ENCODE assay signal across 15 cellular contexts in the genomic region with DNA sequence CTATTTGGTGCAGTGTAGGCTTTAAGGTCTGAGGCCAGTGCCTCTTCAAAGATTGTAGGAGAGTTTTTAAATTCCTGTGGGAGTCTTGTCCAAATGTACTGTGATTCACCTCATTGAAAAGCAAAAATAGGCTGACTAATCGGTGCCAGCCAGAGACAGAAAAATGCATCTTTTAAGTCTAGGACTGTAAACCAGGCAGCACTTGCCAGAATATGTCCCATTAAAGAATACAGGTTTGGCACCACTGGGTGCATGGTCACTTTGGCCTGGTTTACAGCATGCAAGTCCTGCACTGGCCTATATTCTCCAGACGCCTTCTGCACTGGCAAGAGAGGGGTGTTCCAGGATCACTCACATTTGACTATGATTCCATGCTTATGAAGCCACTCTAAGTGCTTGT. TPM values are rescaled to one million over a fixed set of nuclear protein-coding genes. Genes with fewer than 3 reads are reported as not detected.
DNase-seq lines count a peak whose midpoint lies in the region; ATAC-seq and TF ChIP-seq lines count a peak whose summit lies in the region.
"Had no signal": no experiment of that assay in that cellular context is flagged by ENCODE, and none has a peak within 500 bp of the region (broad histone marks: within the 10 kb centered on the region; RNA-seq: fewer than 3 reads in every experiment).

No MANE protein-coding gene starts in this region.

- peak overlapping the region; percentile 100; the same call in 1 of the 2 replicates for H3K27ac ChIP-seq in WERI-Rb-1
- H3K27ac ChIP-seq: heart left ventricle had no signal

- H3K4me3 ChIP-seq in WERI-Rb-1 (ENCODE audit: low read depth, low read length) (no peak overlapping the region), foreskin fibroblast (ENCODE audit: low read depth in 1 of 2, low read length in 2 of 2) (no peak overlapping the region)
- H3K4me3 ChIP-seq: heart left ventricle had no signal

- no peaks in the 10 kb centered on the region for H3K36me3 ChIP-seq in WERI-Rb-1
- H3K36me3 ChIP-seq: heart left ventricle had no signal

- H3K4me3 Mint-ChIP-seq in activated CD8-positive, alpha-beta T cell treated with anti-CD3 and anti-CD28 coated beads, Interleukin-2, amount 10 ng/mL, durations not matched to agents 7 days and 5 days: no peak overlapping the region
- no peak overlapping the region for H3K4me3 Mint-ChIP-seq in natural killer cell
- H3K4me3 Mint-ChIP-seq: activated CD8-positive, alpha-beta T cell treated with anti-CD3 and anti-CD28 coated beads for 36 hours; CD4-positive, CD25-positive, alpha-beta regulatory T cell had no signal

- no peaks in the 10 kb centered on the region for H3K9me3 ChIP-seq in WERI-Rb-1 (ENCODE audit: severe bottlenecking)
- H3K9me3 ChIP-seq: heart left ventricle had no signal

- H3K9me3 Mint-ChIP-seq in activated CD8-positive, alpha-beta T cell treated with anti-CD3 and anti-CD28 coated beads, Interleukin-2, amount 10 ng/mL, durations not matched to agents 7 days and 5 days (ENCODE audit: insufficient read depth): no peaks in the 10 kb centered on the region
- no peaks in the 10 kb centered on the region for H3K9me3 Mint-ChIP-seq in natural killer cell
- H3K9me3 Mint-ChIP-seq: activated CD8-positive, alpha-beta T cell treated with anti-CD3 and anti-CD28 coated beads for 36 hours had no signal

- H3K27me3 Mint-ChIP-seq in activated CD8-positive, alpha-beta T cell treated with anti-CD3 and anti-CD28 coated beads, Interleukin-2, amount 10 ng/mL, durations not matched to agents 7 days and 5 days (ENCODE audit: low read depth): no peaks in the 10 kb centered on the region
- peaks cover 4 to 14% of the 10 kb centered on the region in 2 donors for H3K27me3 Mint-ChIP-seq in natural killer cell (ENCODE audit: low read depth in 2 of 2)
- H3K27me3 Mint-ChIP-seq: activated CD8-positive, alpha-beta T cell treated with anti-CD3 and anti-CD28 coated beads for 36 hours had no signal

- TF ChIP-seq CTCF in WERI-Rb-1 (IDR thresholded peaks at IDR 0.05; ENCODE audit: low read depth, low read length) (no peak), foreskin fibroblast (IDR thresholded peaks at IDR 0.05; ENCODE audit: low read depth, low read length) (no peak), natural killer cell (IDR thresholded peaks at IDR 0.05) (no peak)

- no peak overlapping the region for H3K27ac Mint-ChIP-seq in activated CD8-positive, alpha-beta T cell treated with anti-CD3 and anti-CD28 coated beads, Interleukin-2, amount 10 ng/mL, durations not matched to agents 7 days and 5 days
- no peak overlapping the region for H3K27ac Mint-ChIP-seq in natural killer cell
- H3K27ac Mint-ChIP-seq: activated CD8-positive, alpha-beta T cell treated with anti-CD3 and anti-CD28 coated beads for 36 hours; CD4-positive, CD25-positive, alpha-beta regulatory T cell had no signal

- DNase-seq in GM04504 (ENCODE audit: low read depth): peak; percentile 38
- DNase-seq in WERI-Rb-1: no peak
- DNase-seq in foreskin fibroblast: peak; percentile 22 to 59
- peak; percentile 42 for DNase-seq in stromal cell of bone marrow (ENCODE audit: low read depth)
- DNase-seq in activated CD8-positive, alpha-beta T cell treated with anti-CD3 and anti-CD28 coated beads, Interleukin-2, amount 10 ng/mL, durations not matched to agents 7 days and 5 days: no peak
- no peak for DNase-seq in natural killer cell
- no peak for DNase-seq in SHP77 (lab: John Stamatoyannopoulos, UW)
- DNase-seq: activated CD8-positive, alpha-beta T cell treated with anti-CD3 and anti-CD28 coated beads for 36 hours; activated gamma-delta T cell; CD4-positive, CD25-positive, alpha-beta regulatory T cell; heart left ventricle; NCI-H82; SHP77 treated with DMSO at 0.1 percent for 48 hours; T-helper 9 cell had no signal

- CTCF ChIA-PET in activated CD8-positive, alpha-beta T cell treated with anti-CD3 and anti-CD28 coated beads, Interleukin-2, amount 10 ng/mL, durations not matched to agents 7 days and 5 days (lab: Charles Lee): no interaction called here

- intact Hi-C loops in natural killer cell (cut with micrococcal nuclease): no loop called here

- no peaks in the 10 kb centered on the region for H3K4me1 Mint-ChIP-seq in activated CD8-positive, alpha-beta T cell treated with anti-CD3 and anti-CD28 coated beads, Interleukin-2, amount 10 ng/mL, durations not matched to agents 7 days and 5 days (ENCODE audit: low read depth)
- no peaks in the 10 kb centered on the region for H3K4me1 Mint-ChIP-seq in natural killer cell
- H3K4me1 Mint-ChIP-seq: CD4-positive, CD25-positive, alpha-beta regulatory T cell had no signal

- no peaks in the 10 kb centered on the region for H3K36me3 Mint-ChIP-seq in activated CD8-positive, alpha-beta T cell treated with anti-CD3 and anti-CD28 coated beads, Interleukin-2, amount 10 ng/mL, durations not matched to agents 7 days and 5 days (ENCODE audit: low read depth)
- H3K36me3 Mint-ChIP-seq in natural killer cell: no peaks in the 10 kb centered on the region
- H3K36me3 Mint-ChIP-seq: CD4-positive, CD25-positive, alpha-beta regulatory T cell had no signal

- no peaks in the 10 kb centered on the region for H3K27me3 ChIP-seq in WERI-Rb-1 (ENCODE audit: insufficient read depth, low read depth, severe bottlenecking)
- H3K27me3 ChIP-seq: heart left ventricle had no signal

- no peak for ATAC-seq in activated CD8-positive, alpha-beta T cell treated with anti-CD3 and anti-CD28 coated beads, Interleukin-2, amount 10 ng/mL, durations not matched to agents 7 days and 5 days
- ATAC-seq in natural killer cell: no peak
- ATAC-seq: activated CD8-positive, alpha-beta T cell treated with anti-CD3 and anti-CD28 coated beads for 36 hours; heart left ventricle had no signal

- POLR2A ChIA-PET in activated CD8-positive, alpha-beta T cell treated with anti-CD3 and anti-CD28 coated beads, Interleukin-2, amount 10 ng/mL, durations not matched to agents 7 days and 5 days (lab: Charles Lee): no interaction called here

RNA-seq across cellular contexts. Expression of gene NOX5, which starts 20.3 kb away (rescaled TPM):
- not detected for total RNA-seq in activated CD8-positive, alpha-beta T cell treated with anti-CD3 and anti-CD28 coated beads, Interleukin-2, amount 10 ng/mL, durations not matched to agents 7 days and 5 days
- total RNA-seq in natural killer cell: under 1 TPM in 1 of 3 donors, not detected in 2; 0.20 TPM
- total RNA-seq: activated CD8-positive, alpha-beta T cell treated with anti-CD3 and anti-CD28 coated beads for 36 hours; CD4-positive, CD25-positive, alpha-beta regulatory T cell; temporal lobe had no signal

Comparison
In these comparisons a context has a peak if more than half of its experiments do, and no peak if none do; other contexts are left out.
1. DNase-seq: peak in GM04504 (single experiment), foreskin fibroblast (2 of 2) and stromal cell of bone marrow (single experiment); none in WERI-Rb-1 (single experiment), activated CD8-positive, alpha-beta T cell treated with anti-CD3 and anti-CD28 coated beads, Interleukin-2, amount 10 ng/mL, durations not matched to agents 7 days and 5 days (single experiment), natural killer cell (single experiment) and SHP77 (0 of 2).